1 cellular context compared by ENCODE assay signal in the genomic region with DNA sequence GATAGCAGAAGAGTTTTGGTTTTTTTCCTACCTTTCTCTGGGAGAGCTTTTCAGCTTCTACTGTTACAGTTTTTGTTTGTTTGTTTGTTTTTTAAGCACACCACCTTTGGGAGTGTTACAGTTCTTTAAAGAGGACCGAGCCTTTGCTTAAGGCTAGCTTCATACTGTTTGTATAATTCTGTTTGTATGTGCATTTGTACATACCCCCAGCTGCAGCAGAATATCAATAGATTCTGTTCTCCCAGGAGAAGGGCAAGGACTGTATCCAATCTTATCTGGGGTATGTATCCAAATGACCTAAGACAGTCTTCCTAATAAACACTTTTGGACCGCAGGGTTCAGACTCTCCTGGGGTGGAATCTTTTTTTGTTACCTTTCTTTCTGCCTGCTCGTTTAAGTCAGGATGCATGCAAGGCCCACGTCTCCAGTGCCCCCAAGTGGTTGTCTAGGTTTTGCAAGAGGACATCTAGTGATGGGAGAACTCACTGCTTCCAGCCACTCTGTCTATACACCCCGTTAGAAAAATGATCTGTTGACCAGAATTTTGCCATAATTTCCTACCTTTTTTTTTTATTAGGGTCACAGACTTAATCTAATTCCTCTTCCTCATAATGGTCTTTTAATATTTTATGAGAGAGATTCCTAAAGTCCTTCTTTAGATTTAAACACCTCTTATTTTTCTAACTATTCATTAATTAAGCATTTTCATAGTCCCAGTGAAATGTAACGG.
TF ChIP-seq lines count a peak whose summit lies in the region.

No MANE protein-coding gene starts in this region.

TF ChIP-seq in GM12878, 131 proteins besides CTCF, POLR2A, EP300 and RAD21 (continued from another document):
- TF ChIP-seq USF2 (IDR thresholded peaks at IDR 0.05; ENCODE audit: borderline replicate concordance, low read depth, low read length) (no peak), ZNF274 (IDR thresholded peaks at IDR 0.05; ENCODE audit: insufficient read depth, insufficient read length) (no peak), CREB1 (IDR thresholded peaks at IDR 0.05; ENCODE audit: low read depth) (0 out of 2 replicates have a peak, but pooled peaks have one; percentile 15), STAT1 (conservative IDR thresholded peaks at IDR 0.05) (no peak), SMARCA5 (IDR thresholded peaks at IDR 0.05) (peak; percentile 46; the same call in 1 of the 2 replicates), SUPT20H (IDR thresholded peaks at IDR 0.05; ENCODE audit: borderline replicate concordance, control insufficient read depth, low read depth, low read length) (no peak), CREM (IDR thresholded peaks at IDR 0.05; ENCODE audit: low read depth) (0 out of 2 replicates have a peak, but pooled peaks have one; percentile 24), BRCA1 (IDR thresholded peaks at IDR 0.05; ENCODE audit: low read depth, low read length) (no peak)
